8 cellular contexts compared by ENCODE assay signal in genomic region chr2:191555092-191555742, GRCh38.
DNase-seq lines count a peak whose midpoint lies in the region; ATAC-seq, FAIRE-seq and TF ChIP-seq lines count a peak whose summit lies in the region.

No MANE protein-coding gene starts in this region.

- ATAC-seq in HG02610 (IDR thresholded peaks at IDR 0.05; ENCODE audit: unreplicated experiment) = peak; percentile 86
- ATAC-seq in Right ventricle myocardium superior (ENCODE audit: poor library complexity) = peak; percentile 96

- FAIRE-seq in GM12891 (lab: Jason Lieb, UNC) = peak; percentile 90

- TF ChIP-seq POLR2A in GM12891 (IDR thresholded peaks at IDR 0.05; ENCODE audit: low read depth, low read length) (no peak), NB4 (IDR thresholded peaks at IDR 0.05; ENCODE audit: extremely low read depth, insufficient read length) (no peak), uterus (IDR thresholded peaks at IDR 0.05) (no peak)

- no peaks in the 10 kb centered on the region for H3K9me3 Mint-ChIP-seq in activated naive CD4-positive, alpha-beta T cell treated with anti-CD3 and anti-CD28 coated beads, Interleukin-2, amount 50 U/mL, for 24 hours
- H3K9me3 Mint-ChIP-seq in progenitor cell of endocrine pancreas (ENCODE audit: low read depth) = no peaks in the 10 kb centered on the region

- H3K4me3 ChIP-seq in NB4 (ENCODE audit: low read depth, low read length) (no peak overlapping the region), uterus (no peak overlapping the region)

- H3K4me3 Mint-ChIP-seq in activated naive CD4-positive, alpha-beta T cell treated with anti-CD3 and anti-CD28 coated beads, Interleukin-2, amount 50 U/mL, for 24 hours = peak overlapping the region; percentile 37
- no peak overlapping the region for H3K4me3 Mint-ChIP-seq in progenitor cell of endocrine pancreas (ENCODE audit: low read depth)

- TF ChIP-seq CTCF in NB4 (IDR thresholded peaks at IDR 0.05; ENCODE audit: low read depth, low read length) (peak; percentile 68), progenitor cell of endocrine pancreas (IDR thresholded peaks at IDR 0.05; ENCODE audit: unreplicated experiment) (peak; percentile 79), uterus (IDR thresholded peaks at IDR 0.05) (peak; percentile 67 to 76 (median 74))

- no peaks in the 10 kb centered on the region for H3K36me3 ChIP-seq in uterus

- H3K4me1 Mint-ChIP-seq in activated naive CD4-positive, alpha-beta T cell treated with anti-CD3 and anti-CD28 coated beads, Interleukin-2, amount 50 U/mL, for 24 hours = peaks cover 4% of the 10 kb centered on the region
- peaks cover 6% of the 10 kb centered on the region for H3K4me1 Mint-ChIP-seq in progenitor cell of endocrine pancreas (ENCODE audit: low read depth)

- no peaks in the 10 kb centered on the region for H3K9me3 ChIP-seq in uterus

- no peak overlapping the region for H3K27ac ChIP-seq in uterus

- no peaks in the 10 kb centered on the region for H3K36me3 Mint-ChIP-seq in activated naive CD4-positive, alpha-beta T cell treated with anti-CD3 and anti-CD28 coated beads, Interleukin-2, amount 50 U/mL, for 24 hours
- no peaks in the 10 kb centered on the region for H3K36me3 Mint-ChIP-seq in progenitor cell of endocrine pancreas (ENCODE audit: insufficient read depth)

- H3K27me3 Mint-ChIP-seq in activated naive CD4-positive, alpha-beta T cell treated with anti-CD3 and anti-CD28 coated beads, Interleukin-2, amount 50 U/mL, for 24 hours = peaks cover 6% of the 10 kb centered on the region
- no peaks in the 10 kb centered on the region for H3K27me3 Mint-ChIP-seq in progenitor cell of endocrine pancreas

- H3K4me1 ChIP-seq in uterus = no peaks in the 10 kb centered on the region

- H3K27me3 ChIP-seq in uterus = no peaks in the 10 kb centered on the region

- DNase-seq in GM12891 (ENCODE audit: insufficient read length, low spot score) = peak; percentile 35
- peak; percentile 80 for DNase-seq in NB4 (ENCODE audit: low read depth)
- peak; percentile 68 for DNase-seq in SKM-1 (lab: John Stamatoyannopoulos, UW; ENCODE audit: unreplicated experiment)
- peak; percentile 82 for DNase-seq in Right ventricle myocardium superior
- DNase-seq in progenitor cell of endocrine pancreas (ENCODE audit: low spot score, unreplicated experiment) = peak; percentile 74
- peak; percentile 79 to 80 for DNase-seq in uterus

- no peak overlapping the region for H3K27ac Mint-ChIP-seq in activated naive CD4-positive, alpha-beta T cell treated with anti-CD3 and anti-CD28 coated beads, Interleukin-2, amount 50 U/mL, for 24 hours
- H3K27ac Mint-ChIP-seq in progenitor cell of endocrine pancreas = no peak overlapping the region

- intact Hi-C loops in Right ventricle myocardium superior (cut with DNase I) = loop anchor here (10.0 kb wide), 1 partner anchor 610 kb away; no protein-coding TSS in a partner anchor
- intact Hi-C loops in uterus (cut with DNase I; ENCODE audit: low total_unique reads) = no loop called here

TF ChIP-seq in GM12891, 5 proteins besides CTCF, POLR2A, EP300 and RAD21:
- no peak for TF ChIP-seq PAX5 (IDR thresholded peaks at IDR 0.05; ENCODE audit: insufficient read depth, low read length, severe bottlenecking)
- no peak for TF ChIP-seq TAF1 (IDR thresholded peaks at IDR 0.05; ENCODE audit: low read depth, low read length)
- no peak for TF ChIP-seq SPI1 (IDR thresholded peaks at IDR 0.05; ENCODE audit: low read depth, low read length)
- TF ChIP-seq POU2F2 (IDR thresholded peaks at IDR 0.05; ENCODE audit: low read depth, low read length) = no peak
- TF ChIP-seq POLR2AphosphoS5 (IDR thresholded peaks at IDR 0.05; ENCODE audit: low read depth, low read length) = no peak
